ENCODE assay signal across 39 cellular contexts in the genomic region with DNA sequence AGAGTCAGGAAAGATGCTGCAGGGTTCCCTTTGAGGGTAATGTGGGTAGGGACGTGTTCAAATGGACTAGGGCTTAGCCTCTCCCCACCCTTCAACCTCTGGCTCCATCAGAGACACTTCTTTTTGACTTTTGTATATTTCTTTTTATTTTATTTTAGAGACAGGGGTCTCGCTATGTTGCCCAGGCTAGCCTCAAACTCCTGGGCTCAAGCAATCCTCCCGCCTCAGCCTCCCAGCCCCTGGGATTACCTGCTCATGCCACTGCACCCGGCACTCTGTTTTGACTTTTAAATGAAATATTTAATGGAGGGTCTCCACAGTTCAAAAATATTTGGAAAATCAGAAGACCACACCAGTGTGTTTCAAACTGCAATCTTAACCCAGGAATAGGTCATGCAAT. TPM values are rescaled to one million over a fixed set of nuclear protein-coding genes. Genes with fewer than 3 reads are reported as not detected.
"Had no signal": no experiment of that assay in that cellular context is flagged by ENCODE, and none has a peak within 500 bp of the region (broad histone marks: within the 10 kb centered on the region; RNA-seq: fewer than 3 reads in every experiment).

No MANE protein-coding gene starts in this region.

- H3K27ac ChIP-seq: adrenal gland, ascending aorta, body of pancreas, brain microvascular endothelial cell, breast epithelium, cardiac muscle cell had no signal

- H3K4me1 ChIP-seq: adrenal gland, ascending aorta, breast epithelium had no signal

- H3K27me3 ChIP-seq: adrenal gland, ascending aorta, body of pancreas, brain microvascular endothelial cell, breast epithelium, cardiac muscle cell had no signal

- DNase-seq: activated effector memory CD4-positive, alpha-beta T cell treated with anti-CD3 and anti-CD28 coated beads, Interleukin-2, amount 50 U/mL, for 16 hours; activated effector memory CD4-positive, alpha-beta T cell treated with Interleukin-2 at 50 U/mL for 16 hours; activated gamma-delta T cell; activated gamma-delta T cell treated with Interleukin-2 at 50 U/mL for 16 hours; activated naive CD4-positive, alpha-beta T cell; activated naive CD4-positive, alpha-beta T cell treated with anti-CD3 and anti-CD28 coated beads for 36 hours; activated naive CD4-positive, alpha-beta T cell treated with anti-CD3 and anti-CD28 coated beads, Interleukin-2, amount 10 ng/mL, durations not matched to agents 7 days and 5 days; activated naive CD4-positive, alpha-beta T cell treated with anti-CD3 and anti-CD28 coated beads, Interleukin-2, amount 50 U/mL, for 16 hours; activated naive CD4-positive, alpha-beta T cell treated with Interleukin-2 at 50 U/mL for 16 hours; activated naive CD8-positive, alpha-beta T cell treated with anti-CD3 and anti-CD28 coated beads for 36 hours; activated naive CD8-positive, alpha-beta T cell treated with anti-CD3 and anti-CD28 coated beads, Interleukin-2, amount 10 ng/mL, durations not matched to agents 7 days and 5 days; activated naive CD8-positive, alpha-beta T cell treated with anti-CD3 and anti-CD28 coated beads, Interleukin-2, amount 50 U/mL, for 24 hours; activated T-cell treated with anti-CD3 and anti-CD28 coated beads, Interleukin-2, amount 50 U/mL, for 24 hours; activated T-cell treated with anti-CD3 and anti-CD28 coated beads, Interleukin-2, amount 50 U/mL, for 4 hours; activated T-cell treated with anti-CD3 and anti-CD28 coated beads, Interleukin-2, amount 50 U/mL, for 48 hours; activated T-cell treated with anti-CD3 and anti-CD28 coated beads, Interleukin-2, amount 50 U/mL, for 72 hours; adrenal gland; amniotic stem cell; amygdala; anterior cingulate cortex; aorta; body of pancreas; brain microvascular endothelial cell; caudate nucleus; central memory CD4-positive, alpha-beta T cell; cerebellar nuclear complex had no signal

- H3K9me3 ChIP-seq: adrenal gland, ascending aorta, body of pancreas, breast epithelium had no signal

- H3K4me3 ChIP-seq: adrenal gland, ascending aorta, body of pancreas, breast epithelium, cardiac muscle cell had no signal

- FAIRE-seq: astrocyte, bronchial epithelial cell had no signal

- H3K36me3 ChIP-seq: adrenal gland, ascending aorta, brain microvascular endothelial cell, breast epithelium, cardiac muscle cell had no signal

- ATAC-seq: activated naive CD4-positive, alpha-beta T cell treated with anti-CD3 and anti-CD28 coated beads, Interleukin-2, amount 50 U/mL, for 72 hours; activated naive CD8-positive, alpha-beta T cell treated with anti-CD3 and anti-CD28 coated beads, Interleukin-2, amount 50 U/mL, for 24 hours; activated T-cell treated with anti-CD3 and anti-CD28 coated beads, Interleukin-2, amount 50 U/mL, for 4 hours; activated T-cell treated with anti-CD3 and anti-CD28 coated beads, Interleukin-2, amount 50 U/mL, for 72 hours; activated T-helper 17 cell treated with anti-CD3 and anti-CD28 coated beads, Interleukin-2, amount 50 U/mL, for 72 hours; body of pancreas had no signal

RNA-seq across cellular contexts. Expression of gene HNF4A, which starts 8.6 kb away (rescaled TPM):
- total RNA-seq: activated naive CD4-positive, alpha-beta T cell treated with anti-CD3 and anti-CD28 coated beads for 36 hours; activated naive CD4-positive, alpha-beta T cell treated with anti-CD3 and anti-CD28 coated beads, Interleukin-2, amount 50 U/mL, for 72 hours; activated naive CD8-positive, alpha-beta T cell treated with anti-CD3 and anti-CD28 coated beads for 36 hours; activated naive CD8-positive, alpha-beta T cell treated with anti-CD3 and anti-CD28 coated beads, Interleukin-2, amount 10 ng/mL, durations not matched to agents 7 days and 5 days; activated T-cell treated with anti-CD3 and anti-CD28 coated beads, Interleukin-2, amount 50 U/mL, for 72 hours; activated T-helper 1 cell treated with anti-CD3 and anti-CD28 coated beads, Interleukin-12 subunit alpha, Interleukin-12 subunit beta, Interleukin-2, Interleukin-4 antibody, amounts not matched to agents 30 ng/mL and 10 ng/mL and 1 ng/mL, durations not matched to agents 14 hours and 24 hours and 36 hours; activated T-helper 17 cell treated with anti-CD3 and anti-CD28 coated beads, Interleukin-2, amount 50 U/mL, for 72 hours; activated T-helper 2 cell treated with anti-CD3 and anti-CD28 coated beads, Interferon-gamma antibody, Interleukin-2, Interleukin-4, amounts not matched to agents 10 μg/mL and 5 μg/mL and 100 μg/mL, durations not matched to agents 14 hours and 24 hours and 36 hours; aorta; ascending aorta; astrocyte; bronchial epithelial cell; cardiac septum; chondrocyte had no signal
- polyA plus RNA-seq: cardiac muscle cell had no signal

RNA-seq across cellular contexts. Expression of gene R3HDML, which starts 27.2 kb away (rescaled TPM):
- total RNA-seq: activated naive CD4-positive, alpha-beta T cell treated with anti-CD3 and anti-CD28 coated beads for 36 hours; activated naive CD4-positive, alpha-beta T cell treated with anti-CD3 and anti-CD28 coated beads, Interleukin-2, amount 50 U/mL, for 72 hours; activated naive CD8-positive, alpha-beta T cell treated with anti-CD3 and anti-CD28 coated beads for 36 hours; activated naive CD8-positive, alpha-beta T cell treated with anti-CD3 and anti-CD28 coated beads, Interleukin-2, amount 10 ng/mL, durations not matched to agents 7 days and 5 days; activated T-cell treated with anti-CD3 and anti-CD28 coated beads, Interleukin-2, amount 50 U/mL, for 4 hours; activated T-cell treated with anti-CD3 and anti-CD28 coated beads, Interleukin-2, amount 50 U/mL, for 72 hours; activated T-helper 1 cell treated with anti-CD3 and anti-CD28 coated beads, Interleukin-12 subunit alpha, Interleukin-12 subunit beta, Interleukin-2, Interleukin-4 antibody, amounts not matched to agents 30 ng/mL and 10 ng/mL and 1 ng/mL, durations not matched to agents 14 hours and 24 hours and 36 hours; activated T-helper 17 cell treated with anti-CD3 and anti-CD28 coated beads, Interleukin-2, amount 50 U/mL, for 72 hours; activated T-helper 2 cell treated with anti-CD3 and anti-CD28 coated beads, Interferon-gamma antibody, Interleukin-2, Interleukin-4, amounts not matched to agents 10 μg/mL and 5 μg/mL and 100 μg/mL, durations not matched to agents 14 hours and 24 hours and 36 hours; adrenal gland; aorta; ascending aorta; body of pancreas; breast epithelium; bronchial epithelial cell; cardiac muscle cell; cardiac septum; cerebellum had no signal
- polyA plus RNA-seq: adipose tissue, adrenal gland, aorta, cardiac muscle cell had no signal
